In the genomic region with DNA sequence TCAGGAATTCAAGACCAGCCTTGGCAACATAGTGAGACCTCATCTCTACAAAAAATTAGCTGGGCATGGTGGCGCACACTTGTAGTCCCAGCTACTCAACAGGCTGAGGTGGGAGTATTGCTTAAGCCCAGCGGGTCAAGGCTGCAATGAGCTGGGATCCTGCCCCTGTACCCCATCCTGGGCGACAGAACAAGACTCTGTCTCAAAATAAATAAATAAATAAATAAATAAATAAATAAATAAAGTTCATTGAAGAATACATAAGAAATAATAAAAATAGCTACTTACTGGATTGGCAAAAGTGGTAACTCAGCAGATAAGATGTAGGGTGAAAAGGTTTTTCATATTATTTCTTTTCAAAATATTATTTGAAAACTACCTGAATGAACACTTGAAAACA, we compare ENCODE assay signal across 29 cellular contexts.
"Had no signal": no experiment of that assay in that cellular context is flagged by ENCODE, and none has a peak within 500 bp of the region (broad histone marks: within the 10 kb centered on the region; RNA-seq: fewer than 3 reads in every experiment).

No MANE protein-coding gene starts in this region.

- H3K36me3 ChIP-seq: esophagus muscularis mucosa, heart right ventricle, neural progenitor cell, right lobe of liver, uterus had no signal

- H2AFZ ChIP-seq: neural progenitor cell had no signal

- H3K9me3 Mint-ChIP-seq: activated CD8-positive, alpha-beta T cell treated with anti-CD3 and anti-CD28 coated beads for 36 hours; activated T-cell treated with anti-CD3 and anti-CD28 coated beads, Interleukin-2, amount 50 U/mL, for 4 hours; activated T-helper 17 cell treated with anti-CD3 and anti-CD28 coated beads, Interleukin-2, amount 50 U/mL, for 72 hours; endodermal cell; natural killer cell; stimulated activated effector memory CD8-positive, alpha-beta T cell treated with anti-CD3 and anti-CD28 coated beads, Interleukin-12 subunit alpha, Interleukin-12 subunit beta, amount 100 ng/mL, for 72 hours; stimulated activated naive CD8-positive, alpha-beta T cell treated with anti-CD3 and anti-CD28 coated beads, Interleukin-15, Interleukin-2, amounts not matched to agents 100 ng/mL and 50 ng/mL, for 24 hours; type B pancreatic cell had no signal

- H3K27ac Mint-ChIP-seq: activated CD8-positive, alpha-beta T cell treated with anti-CD3 and anti-CD28 coated beads for 36 hours; activated T-helper 17 cell treated with anti-CD3 and anti-CD28 coated beads, Interleukin-2, amount 50 U/mL, for 72 hours; natural killer cell; neural progenitor cell; stimulated activated effector memory CD8-positive, alpha-beta T cell treated with anti-CD3 and anti-CD28 coated beads, Interleukin-12 subunit alpha, Interleukin-12 subunit beta, amount 100 ng/mL, for 72 hours; stimulated activated naive CD8-positive, alpha-beta T cell treated with anti-CD3 and anti-CD28 coated beads, Interleukin-15, Interleukin-2, amounts not matched to agents 100 ng/mL and 50 ng/mL, for 24 hours; T-helper 17 cell; type B pancreatic cell had no signal

- ATAC-seq: activated CD4-positive, CD25-positive, alpha-beta regulatory T cell treated with anti-CD3 and anti-CD28 coated beads, Interleukin-2, amount 50 U/mL, for 24 hours; activated CD8-positive, alpha-beta T cell treated with anti-CD3 and anti-CD28 coated beads for 36 hours; activated T-cell treated with anti-CD3 and anti-CD28 coated beads, Interleukin-2, amount 50 U/mL, for 4 hours; activated T-helper 17 cell treated with anti-CD3 and anti-CD28 coated beads, Interleukin-2, amount 50 U/mL, for 72 hours; foreskin keratinocyte; heart right ventricle; natural killer cell; right lobe of liver; stimulated activated effector memory CD8-positive, alpha-beta T cell treated with anti-CD3 and anti-CD28 coated beads, Interleukin-12 subunit alpha, Interleukin-12 subunit beta, amount 100 ng/mL, for 72 hours; T-helper 17 cell had no signal

- H3K4me1 ChIP-seq: uterus had no signal

- H3K27me3 Mint-ChIP-seq: activated CD8-positive, alpha-beta T cell treated with anti-CD3 and anti-CD28 coated beads for 36 hours; activated T-helper 17 cell treated with anti-CD3 and anti-CD28 coated beads, Interleukin-2, amount 50 U/mL, for 72 hours; stimulated activated naive CD8-positive, alpha-beta T cell treated with anti-CD3 and anti-CD28 coated beads, Interleukin-15, Interleukin-2, amounts not matched to agents 100 ng/mL and 50 ng/mL, for 24 hours; T-helper 17 cell; type B pancreatic cell had no signal

- H3K27me3 ChIP-seq: esophagus muscularis mucosa, foreskin keratinocyte, heart right ventricle, neural progenitor cell, right lobe of liver, uterus had no signal

- DNase-seq: activated CD4-positive, alpha-beta T cell treated with anti-CD3 and anti-CD28 coated beads for 48 hours; activated CD8-positive, alpha-beta T cell treated with anti-CD3 and anti-CD28 coated beads for 36 hours; activated gamma-delta T cell treated with Interleukin-2 at 50 U/mL for 16 hours; activated naive CD4-positive, alpha-beta T cell treated with anti-CD3 and anti-CD28 coated beads, Interleukin-2, amount 50 U/mL, for 16 hours; activated T-cell treated with anti-CD3 and anti-CD28 coated beads, Interleukin-2, amount 50 U/mL, for 4 hours; amniotic stem cell; caudate nucleus; endodermal cell; foreskin keratinocyte; heart right ventricle; mesendoderm; natural killer cell; occipital lobe; right lobe of liver; stimulated activated CD4-positive, alpha-beta T cell treated with anti-CD3 and anti-CD28 coated beads, Interleukin-12 subunit alpha, Interleukin-12 subunit beta, amount 100 ng/mL, for 4 hours; stimulated activated CD4-positive, alpha-beta T cell treated with anti-CD3 and anti-CD28 coated beads, Interleukin-4, amount 100 ng/mL, for 24 hours; substantia nigra; T-helper 17 cell; T1000; uterus; WERI-Rb-1 had no signal

- H3K36me3 Mint-ChIP-seq: natural killer cell had no signal

- H3K4me2 ChIP-seq: neural progenitor cell had no signal

- H3K27ac ChIP-seq: esophagus muscularis mucosa, foreskin keratinocyte, neural progenitor cell, right lobe of liver, skin epidermis, uterus, WERI-Rb-1 had no signal

- H3K9ac ChIP-seq: neural progenitor cell had no signal

- H3K4me3 Mint-ChIP-seq: activated CD8-positive, alpha-beta T cell treated with anti-CD3 and anti-CD28 coated beads for 36 hours; activated T-cell treated with anti-CD3 and anti-CD28 coated beads, Interleukin-2, amount 50 U/mL, for 4 hours; activated T-helper 17 cell treated with anti-CD3 and anti-CD28 coated beads, Interleukin-2, amount 50 U/mL, for 72 hours; endodermal cell; natural killer cell; neural progenitor cell; stimulated activated effector memory CD8-positive, alpha-beta T cell treated with anti-CD3 and anti-CD28 coated beads, Interleukin-12 subunit alpha, Interleukin-12 subunit beta, amount 100 ng/mL, for 72 hours; stimulated activated naive CD8-positive, alpha-beta T cell treated with anti-CD3 and anti-CD28 coated beads, Interleukin-15, Interleukin-2, amounts not matched to agents 100 ng/mL and 50 ng/mL, for 24 hours; T-helper 17 cell; type B pancreatic cell had no signal

- H3K9me3 ChIP-seq: esophagus muscularis mucosa, heart right ventricle, right lobe of liver, uterus had no signal

- H3K4me3 ChIP-seq: esophagus muscularis mucosa, heart right ventricle, neural progenitor cell, right lobe of liver, skin epidermis, uterus had no signal
